ENCODE assay signal across 15 cellular contexts in the genomic region with DNA sequence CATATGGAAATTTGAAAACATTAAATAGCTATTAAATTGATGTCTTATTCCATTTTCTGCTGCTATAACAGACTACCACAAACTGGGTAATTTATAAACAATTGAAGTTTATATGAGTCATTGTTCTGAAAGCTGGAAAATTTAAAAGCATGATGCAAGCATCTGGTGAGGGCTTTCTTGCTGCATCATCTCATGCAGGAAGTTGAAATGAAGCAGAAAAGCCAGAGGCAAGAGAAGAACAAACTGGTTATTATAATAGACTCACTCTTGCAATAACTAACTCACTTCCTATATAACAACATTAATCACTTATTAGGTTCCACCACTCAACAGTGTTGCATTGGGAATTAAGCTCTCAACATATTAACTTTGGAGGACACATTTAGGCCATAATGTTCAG.
A peak's percentile ranks its signal among the peaks of the same experiment; 100 is the strongest.
DNase-seq lines count a peak whose midpoint lies in the region; ATAC-seq, FAIRE-seq and TF ChIP-seq lines count a peak whose summit lies in the region.
"Had no signal": no experiment of that assay in that cellular context is flagged by ENCODE, and none has a peak within 500 bp of the region (broad histone marks: within the 10 kb centered on the region; RNA-seq: fewer than 3 reads in every experiment).

No MANE protein-coding gene starts in this region.

- DNase-seq in HFF-Myc (ENCODE audit: extremely low read depth, low read depth) (peak; percentile 33), OCI-M1 (lab: John Stamatoyannopoulos, UW) (peak; percentile 78), bronchial epithelial cell (ENCODE audit: low read depth) (peak; percentile 64), NK-92 (lab: John Stamatoyannopoulos, UW; ENCODE audit: unreplicated experiment) (no peak)
- no peak for DNase-seq in naive thymus-derived CD4-positive, alpha-beta T cell
- DNase-seq in activated CD8-positive, alpha-beta T cell treated with anti-CD3 and anti-CD28 coated beads, Interleukin-2, amount 10 ng/mL, durations not matched to agents 7 days and 5 days: no peak
- no peak for DNase-seq in stimulated activated CD4-positive, alpha-beta T cell treated with anti-CD3 and anti-CD28 coated beads, Interleukin-12 subunit alpha, Interleukin-12 subunit beta, amount 100 ng/mL, for 4 hours
- DNase-seq: amygdala, DMS 273 treated with DMSO at 0.1 percent for 48 hours, esophagus squamous epithelium, NCI-H2171 had no signal

- H3K4me3 ChIP-seq in HFF-Myc (replicated peaks; ENCODE audit: low read depth, low read length) (no peak overlapping the region), bronchial epithelial cell (ENCODE audit: low read depth, low read length) (no peak overlapping the region)
- no peak overlapping the region for H3K4me3 ChIP-seq in naive thymus-derived CD4-positive, alpha-beta T cell (ENCODE audit: low read length)
- H3K4me3 ChIP-seq: esophagus squamous epithelium, thoracic aorta had no signal

- peaks cover 3 to 21% (median 7%) of the 10 kb centered on the region in 11 donors for H3K9me3 Mint-ChIP-seq in naive thymus-derived CD4-positive, alpha-beta T cell
- no peaks in the 10 kb centered on the region for H3K9me3 Mint-ChIP-seq in activated CD8-positive, alpha-beta T cell treated with anti-CD3 and anti-CD28 coated beads, Interleukin-2, amount 10 ng/mL, durations not matched to agents 7 days and 5 days (ENCODE audit: insufficient read depth)

- H3K27me3 Mint-ChIP-seq in naive thymus-derived CD4-positive, alpha-beta T cell: no peaks in the 10 kb centered on the region
- no peaks in the 10 kb centered on the region for H3K27me3 Mint-ChIP-seq in activated CD8-positive, alpha-beta T cell treated with anti-CD3 and anti-CD28 coated beads, Interleukin-2, amount 10 ng/mL, durations not matched to agents 7 days and 5 days (ENCODE audit: low read depth)

- no peaks in the 10 kb centered on the region for H3K27me3 ChIP-seq in bronchial epithelial cell (ENCODE audit: control insufficient read depth, insufficient read depth, low read length)
- H3K27me3 ChIP-seq in naive thymus-derived CD4-positive, alpha-beta T cell (ENCODE audit: control insufficient read depth in 2 of 2, insufficient read depth in 2 of 2, low read length in 2 of 2): no peaks in the 10 kb centered on the region
- H3K27me3 ChIP-seq: esophagus squamous epithelium had no signal

- H3K36me3 Mint-ChIP-seq in naive thymus-derived CD4-positive, alpha-beta T cell: no peaks in the 10 kb centered on the region
- H3K36me3 Mint-ChIP-seq in activated CD8-positive, alpha-beta T cell treated with anti-CD3 and anti-CD28 coated beads, Interleukin-2, amount 10 ng/mL, durations not matched to agents 7 days and 5 days (ENCODE audit: low read depth): no peaks in the 10 kb centered on the region

- FAIRE-seq in bronchial epithelial cell (lab: Jason Lieb, UNC): no peak
- FAIRE-seq: HepG2 had no signal

- no peaks in the 10 kb centered on the region for H3K9me3 ChIP-seq in naive thymus-derived CD4-positive, alpha-beta T cell (ENCODE audit: control insufficient read depth in 2 of 3, low read length in 3 of 3)
- H3K9me3 ChIP-seq: thoracic aorta had no signal

- POLR2A ChIA-PET in naive thymus-derived CD4-positive, alpha-beta T cell (lab: Charles Lee): no interaction called here
- POLR2A ChIA-PET in activated CD8-positive, alpha-beta T cell treated with anti-CD3 and anti-CD28 coated beads, Interleukin-2, amount 10 ng/mL, durations not matched to agents 7 days and 5 days (lab: Charles Lee): interaction anchor here (0.5 kb wide), 1 partner anchor 826 kb away, joined by 3 read pairs; no protein-coding TSS in a partner anchor

- H3K36me3 ChIP-seq in bronchial epithelial cell (ENCODE audit: control insufficient read depth, insufficient read depth, low read length): no peaks in the 10 kb centered on the region
- H3K36me3 ChIP-seq in naive thymus-derived CD4-positive, alpha-beta T cell (ENCODE audit: control insufficient read depth in 2 of 3, insufficient read depth in 3 of 3, low read length in 3 of 3): no peaks in the 10 kb centered on the region
- H3K36me3 ChIP-seq: esophagus squamous epithelium, thoracic aorta had no signal

- H3K4me3 Mint-ChIP-seq in naive thymus-derived CD4-positive, alpha-beta T cell: no peak overlapping the region
- no peak overlapping the region for H3K4me3 Mint-ChIP-seq in activated CD8-positive, alpha-beta T cell treated with anti-CD3 and anti-CD28 coated beads, Interleukin-2, amount 10 ng/mL, durations not matched to agents 7 days and 5 days

- H3K4me1 ChIP-seq in naive thymus-derived CD4-positive, alpha-beta T cell (ENCODE audit: control insufficient read depth in 2 of 2, insufficient read depth in 2 of 2, low read length in 2 of 2): no peaks in the 10 kb centered on the region
- H3K4me1 ChIP-seq: esophagus squamous epithelium had no signal

- TF ChIP-seq CTCF in HFF-Myc (IDR thresholded peaks at IDR 0.05; ENCODE audit: low read depth, low read length, missing control alignments) (no peak), bronchial epithelial cell (IDR thresholded peaks at IDR 0.05; ENCODE audit: insufficient read depth, low read length, severe bottlenecking) (no peak)

- H3K4me1 Mint-ChIP-seq in naive thymus-derived CD4-positive, alpha-beta T cell: no peaks in the 10 kb centered on the region
- H3K4me1 Mint-ChIP-seq in activated CD8-positive, alpha-beta T cell treated with anti-CD3 and anti-CD28 coated beads, Interleukin-2, amount 10 ng/mL, durations not matched to agents 7 days and 5 days (ENCODE audit: low read depth): no peaks in the 10 kb centered on the region

- CTCF ChIA-PET in naive thymus-derived CD4-positive, alpha-beta T cell (lab: Charles Lee): no interaction called here
- CTCF ChIA-PET in activated CD8-positive, alpha-beta T cell treated with anti-CD3 and anti-CD28 coated beads, Interleukin-2, amount 10 ng/mL, durations not matched to agents 7 days and 5 days (lab: Charles Lee): no interaction called here

- intact Hi-C loops in naive thymus-derived CD4-positive, alpha-beta T cell (cut with micrococcal nuclease): no loop called here

- ATAC-seq in naive thymus-derived CD4-positive, alpha-beta T cell: peak; percentile 61
- ATAC-seq in activated CD8-positive, alpha-beta T cell treated with anti-CD3 and anti-CD28 coated beads, Interleukin-2, amount 10 ng/mL, durations not matched to agents 7 days and 5 days: no peak
- ATAC-seq in GM19035 (IDR thresholded peaks at IDR 0.05; ENCODE audit: unreplicated experiment): no peak
- ATAC-seq: HepG2, SK-N-SH treated with all-trans-retinoic acid at 6 μM for 48 hours had no signal

- no peak overlapping the region for H3K27ac ChIP-seq in naive thymus-derived CD4-positive, alpha-beta T cell (ENCODE audit: low read depth, low read length)
- H3K27ac ChIP-seq: esophagus squamous epithelium, thoracic aorta had no signal

- no peak overlapping the region for H3K27ac Mint-ChIP-seq in naive thymus-derived CD4-positive, alpha-beta T cell
- no peak overlapping the region for H3K27ac Mint-ChIP-seq in activated CD8-positive, alpha-beta T cell treated with anti-CD3 and anti-CD28 coated beads, Interleukin-2, amount 10 ng/mL, durations not matched to agents 7 days and 5 days

Comparison
In these comparisons a context has a peak if more than half of its experiments do, and no peak if none do; other contexts are left out.
1. DNase-seq: peak in HFF-Myc (single experiment), OCI-M1 (single experiment) and bronchial epithelial cell (single experiment); none in naive thymus-derived CD4-positive, alpha-beta T cell (0 of 9), activated CD8-positive, alpha-beta T cell treated with anti-CD3 and anti-CD28 coated beads, Interleukin-2, amount 10 ng/mL, durations not matched to agents 7 days and 5 days (single experiment), NK-92 (single experiment) and stimulated activated CD4-positive, alpha-beta T cell treated with anti-CD3 and anti-CD28 coated beads, Interleukin-12 subunit alpha, Interleukin-12 subunit beta, amount 100 ng/mL, for 4 hours (single experiment).